ENCODE assay signal across 1 cellular context in genomic region chr2:41940715-41941114, GRCh38.
TF ChIP-seq lines count a peak whose summit lies in the region.

No MANE protein-coding gene starts in this region.

TF ChIP-seq in GM23338, 12 proteins besides CTCF, POLR2A, EP300 and RAD21 (continued from another document):
- TF ChIP-seq, protein P1, sequence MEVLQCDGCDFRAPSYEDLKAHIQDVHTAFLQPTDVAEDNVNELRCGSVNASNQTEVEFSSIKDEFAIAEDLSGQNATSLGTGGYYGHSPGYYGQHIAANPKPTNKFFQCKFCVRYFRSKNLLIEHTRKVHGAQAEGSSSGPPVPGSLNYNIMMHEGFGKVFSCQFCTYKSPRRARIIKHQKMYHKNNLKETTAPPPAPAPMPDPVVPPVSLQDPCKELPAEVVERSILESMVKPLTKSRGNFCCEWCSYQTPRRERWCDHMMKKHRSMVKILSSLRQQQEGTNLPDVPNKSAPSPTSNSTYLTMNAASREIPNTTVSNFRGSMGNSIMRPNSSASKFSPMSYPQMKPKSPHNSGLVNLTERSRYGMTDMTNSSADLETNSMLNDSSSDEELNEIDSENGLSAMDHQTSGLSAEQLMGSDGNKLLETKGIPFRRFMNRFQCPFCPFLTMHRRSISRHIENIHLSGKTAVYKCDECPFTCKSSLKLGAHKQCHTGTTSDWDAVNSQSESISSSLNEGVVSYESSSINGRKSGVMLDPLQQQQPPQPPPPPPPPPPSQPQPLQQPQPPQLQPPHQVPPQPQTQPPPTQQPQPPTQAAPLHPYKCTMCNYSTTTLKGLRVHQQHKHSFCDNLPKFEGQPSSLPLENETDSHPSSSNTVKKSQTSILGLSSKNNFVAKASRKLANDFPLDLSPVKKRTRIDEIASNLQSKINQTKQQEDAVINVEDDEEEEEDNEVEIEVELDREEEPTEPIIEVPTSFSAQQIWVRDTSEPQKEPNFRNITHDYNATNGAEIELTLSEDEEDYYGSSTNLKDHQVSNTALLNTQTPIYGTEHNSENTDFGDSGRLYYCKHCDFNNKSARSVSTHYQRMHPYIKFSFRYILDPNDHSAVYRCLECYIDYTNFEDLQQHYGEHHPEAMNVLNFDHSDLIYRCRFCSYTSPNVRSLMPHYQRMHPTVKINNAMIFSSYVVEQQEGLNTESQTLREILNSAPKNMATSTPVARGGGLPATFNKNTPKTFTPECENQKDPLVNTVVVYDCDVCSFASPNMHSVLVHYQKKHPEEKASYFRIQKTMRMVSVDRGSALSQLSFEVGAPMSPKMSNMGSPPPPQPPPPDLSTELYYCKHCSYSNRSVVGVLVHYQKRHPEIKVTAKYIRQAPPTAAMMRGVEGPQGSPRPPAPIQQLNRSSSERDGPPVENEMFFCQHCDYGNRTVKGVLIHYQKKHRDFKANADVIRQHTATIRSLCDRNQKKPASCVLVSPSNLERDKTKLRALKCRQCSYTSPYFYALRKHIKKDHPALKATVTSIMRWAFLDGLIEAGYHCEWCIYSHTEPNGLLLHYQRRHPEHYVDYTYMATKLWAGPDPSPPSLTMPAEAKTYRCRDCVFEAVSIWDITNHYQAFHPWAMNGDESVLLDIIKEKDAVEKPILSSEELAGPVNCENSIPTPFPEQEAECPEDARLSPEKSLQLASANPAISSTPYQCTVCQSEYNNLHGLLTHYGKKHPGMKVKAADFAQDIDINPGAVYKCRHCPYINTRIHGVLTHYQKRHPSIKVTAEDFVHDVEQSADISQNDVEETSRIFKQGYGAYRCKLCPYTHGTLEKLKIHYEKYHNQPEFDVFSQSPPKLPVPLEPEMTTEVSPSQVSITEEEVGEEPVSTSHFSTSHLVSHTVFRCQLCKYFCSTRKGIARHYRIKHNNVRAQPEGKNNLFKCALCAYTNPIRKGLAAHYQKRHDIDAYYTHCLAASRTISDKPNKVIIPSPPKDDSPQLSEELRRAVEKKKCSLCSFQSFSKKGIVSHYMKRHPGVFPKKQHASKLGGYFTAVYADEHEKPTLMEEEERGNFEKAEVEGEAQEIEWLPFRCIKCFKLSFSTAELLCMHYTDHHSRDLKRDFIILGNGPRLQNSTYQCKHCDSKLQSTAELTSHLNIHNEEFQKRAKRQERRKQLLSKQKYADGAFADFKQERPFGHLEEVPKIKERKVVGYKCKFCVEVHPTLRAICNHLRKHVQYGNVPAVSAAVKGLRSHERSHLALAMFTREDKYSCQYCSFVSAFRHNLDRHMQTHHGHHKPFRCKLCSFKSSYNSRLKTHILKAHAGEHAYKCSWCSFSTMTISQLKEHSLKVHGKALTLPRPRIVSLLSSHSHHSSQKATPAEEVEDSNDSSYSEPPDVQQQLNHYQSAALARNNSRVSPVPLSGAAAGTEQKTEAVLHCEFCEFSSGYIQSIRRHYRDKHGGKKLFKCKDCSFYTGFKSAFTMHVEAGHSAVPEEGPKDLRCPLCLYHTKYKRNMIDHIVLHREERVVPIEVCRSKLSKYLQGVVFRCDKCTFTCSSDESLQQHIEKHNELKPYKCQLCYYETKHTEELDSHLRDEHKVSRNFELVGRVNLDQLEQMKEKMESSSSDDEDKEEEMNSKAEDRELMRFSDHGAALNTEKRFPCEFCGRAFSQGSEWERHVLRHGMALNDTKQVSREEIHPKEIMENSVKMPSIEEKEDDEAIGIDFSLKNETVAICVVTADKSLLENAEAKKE (CRISPR knock-in tag; IDR thresholded peaks at IDR 0.05): 0 out of 2 replicates have a peak, but pooled peaks have one; percentile 1
- TF ChIP-seq NANOG (IDR thresholded peaks at IDR 0.05; ENCODE audit: borderline replicate concordance): no peak
